15 cellular contexts compared by ENCODE assay signal in the genomic region with DNA sequence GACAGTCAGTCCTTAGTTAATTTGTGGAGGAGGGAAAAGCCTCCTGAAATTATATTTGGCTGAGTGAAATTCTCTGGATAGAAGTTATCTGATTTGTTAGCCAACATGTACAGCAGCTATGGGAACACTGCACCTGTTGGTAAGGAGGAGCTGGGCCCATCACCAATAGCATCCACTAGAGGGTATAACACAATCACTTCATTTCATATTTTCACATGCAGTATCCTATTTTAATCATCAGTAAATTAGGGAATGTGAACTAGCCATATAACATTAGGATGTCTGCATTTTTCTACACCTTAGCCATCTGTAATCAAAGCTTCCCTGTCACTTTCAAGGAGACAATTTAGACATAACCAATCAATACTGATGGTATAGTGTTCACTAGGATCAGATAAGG.
DNase-seq lines count a peak whose midpoint lies in the region; ATAC-seq and TF ChIP-seq lines count a peak whose summit lies in the region.
"Had no signal": no experiment of that assay in that cellular context is flagged by ENCODE, and none has a peak within 500 bp of the region (broad histone marks: within the 10 kb centered on the region; RNA-seq: fewer than 3 reads in every experiment).

No MANE protein-coding gene starts in this region.

- ATAC-seq in foreskin keratinocyte = peak; percentile 44
- ATAC-seq in HG03280 (IDR thresholded peaks at IDR 0.05; ENCODE audit: unreplicated experiment) = no peak
- no peak for ATAC-seq in GM18868 (IDR thresholded peaks at IDR 0.05; ENCODE audit: unreplicated experiment)
- no peak for ATAC-seq in left lobe of liver
- ATAC-seq: activated CD4-positive, CD25-positive, alpha-beta regulatory T cell treated with anti-CD3 and anti-CD28 coated beads, Interleukin-2, amount 50 U/mL, for 24 hours; activated T-cell treated with anti-CD3 and anti-CD28 coated beads, Interleukin-2, amount 50 U/mL, for 72 hours; heart left ventricle; natural killer cell treated with Interleukin-12 subunit alpha and Interleukin-12 subunit beta and Interleukin-15 and Interleukin-18, amount 100 ng/mL, for 72 hours had no signal

- no peaks in the 10 kb centered on the region for H3K27me3 ChIP-seq in WERI-Rb-1 (ENCODE audit: insufficient read depth, low read depth, severe bottlenecking)
- H3K27me3 ChIP-seq in foreskin keratinocyte = no peaks in the 10 kb centered on the region
- H3K27me3 ChIP-seq: ascending aorta, heart left ventricle had no signal

- H3K36me3 ChIP-seq in WERI-Rb-1 = no peaks in the 10 kb centered on the region
- H3K36me3 ChIP-seq: ascending aorta, heart left ventricle had no signal

- intact Hi-C loops in posterior cingulate gyrus (cut with DNase I) = no loop called here

- H3K4me1 ChIP-seq in foreskin keratinocyte = no peaks in the 10 kb centered on the region
- H3K4me1 ChIP-seq: ascending aorta, heart left ventricle had no signal

- H3K27ac ChIP-seq in WERI-Rb-1 (no peak overlapping the region), foreskin keratinocyte (no peak overlapping the region)
- H3K27ac ChIP-seq: ascending aorta, heart left ventricle had no signal

- DNase-seq in AG09319 (ENCODE audit: extremely low read depth, low read depth) (no peak), HT-29 (ENCODE audit: low spot score) (peak; percentile 6), WERI-Rb-1 (peak; percentile 10), foreskin keratinocyte (peak in 1 of 2 donors; percentile 20), left lobe of liver (ENCODE audit: low spot score) (no peak), posterior cingulate gyrus (no peak)
- DNase-seq: activated T-cell treated with anti-CD3 and anti-CD28 coated beads, Interleukin-2, amount 50 U/mL, for 72 hours; effector memory CD4-positive, alpha-beta T cell; heart left ventricle; NCI-H1694 treated with DMSO at 0.1 percent for 48 hours had no signal

- peak; percentile 29 for TF ChIP-seq CTCF in AG09319 (IDR thresholded peaks at IDR 0.05; ENCODE audit: low read depth, low read length)
- TF ChIP-seq CTCF in WERI-Rb-1 (IDR thresholded peaks at IDR 0.05; ENCODE audit: low read depth, low read length) = no peak
- TF ChIP-seq CTCF in foreskin keratinocyte (conservative IDR thresholded peaks at IDR 0.05) = peak; percentile 60

- H3K4me3 ChIP-seq in WERI-Rb-1 (ENCODE audit: low read depth, low read length) = no peak overlapping the region
- H3K4me3 ChIP-seq: ascending aorta, heart left ventricle had no signal

- H3K9me3 ChIP-seq in WERI-Rb-1 (ENCODE audit: severe bottlenecking) = no peaks in the 10 kb centered on the region
- H3K9me3 ChIP-seq: ascending aorta, heart left ventricle had no signal

Comparison
In these comparisons a context has a peak if more than half of its experiments do, and no peak if none do; other contexts are left out.
1. DNase-seq: peak in HT-29 (single experiment) and WERI-Rb-1 (single experiment); none in AG09319 (single experiment), left lobe of liver (single experiment) and posterior cingulate gyrus (0 of 10).